Comparison of ENCODE assay signal across 24 cellular contexts in the genomic region with DNA sequence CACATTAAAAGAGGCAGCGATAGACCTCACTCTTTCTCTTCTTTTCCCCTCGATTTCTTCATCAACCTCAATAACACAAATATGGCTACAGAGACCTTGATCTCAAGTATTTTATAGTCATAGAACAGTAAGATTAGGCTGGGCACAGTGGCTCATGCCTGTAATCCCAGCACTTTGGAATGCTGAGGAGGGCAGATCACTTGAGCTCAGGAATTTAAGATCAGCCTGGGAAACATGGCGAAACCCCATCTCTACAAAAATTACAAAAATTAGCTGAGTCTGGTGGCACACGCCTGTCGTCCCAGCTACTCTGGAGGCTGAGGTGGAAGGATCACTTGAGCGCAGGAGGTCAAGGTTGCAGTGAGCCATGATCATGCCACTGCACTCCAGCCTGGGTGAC. TPM values are rescaled to one million over a fixed set of nuclear protein-coding genes. Genes with fewer than 3 reads are reported as not detected.
"Had no signal": no experiment of that assay in that cellular context is flagged by ENCODE, and none has a peak within 500 bp of the region (broad histone marks: within the 10 kb centered on the region; RNA-seq: fewer than 3 reads in every experiment).

No MANE protein-coding gene starts in this region.

- DNase-seq: effector memory CD8-positive, alpha-beta T cell; esophagus squamous epithelium; foreskin keratinocyte; head of caudate nucleus; kidney; left cardiac atrium; left ventricle myocardium inferior; lower lobe of right lung; midbrain; naive B cell; small intestine; stimulated activated CD4-positive, alpha-beta T cell treated with anti-CD3 and anti-CD28 coated beads, Interleukin-12 subunit alpha, Interleukin-12 subunit beta, amount 100 ng/mL, for 4 hours; stimulated activated naive CD4-positive, alpha-beta T cell; stomach; substantia nigra; transverse colon had no signal

- ATAC-seq: effector memory CD8-positive, alpha-beta T cell; left cardiac atrium; lower lobe of right lung; sciatic nerve had no signal

- H3K9me3 Mint-ChIP-seq: effector memory CD8-positive, alpha-beta T cell; memory B cell had no signal

- H3K36me3 Mint-ChIP-seq: memory B cell, naive B cell had no signal

- FAIRE-seq: kidney, small intestine had no signal

- H3K4me3 Mint-ChIP-seq: effector memory CD8-positive, alpha-beta T cell; memory B cell; naive B cell had no signal

- H3K4me2 ChIP-seq: hepatocyte had no signal

- H3K4me1 ChIP-seq: esophagus squamous epithelium, left ventricle myocardium inferior, lower lobe of right lung, stomach, transverse colon had no signal

- H3K27ac ChIP-seq: esophagus squamous epithelium, foreskin keratinocyte, lower lobe of right lung, neutrophil, stomach, thoracic aorta, transverse colon had no signal

- H3K4me3 ChIP-seq: esophagus squamous epithelium, hepatocyte, left ventricle myocardium inferior, lower lobe of right lung, stomach, thoracic aorta, transverse colon had no signal

- H3K27me3 ChIP-seq: foreskin keratinocyte, hepatocyte had no signal

- H3K27ac Mint-ChIP-seq: effector memory CD8-positive, alpha-beta T cell; memory B cell; naive B cell had no signal

- H3K36me3 ChIP-seq: esophagus squamous epithelium, left ventricle myocardium inferior, lower lobe of right lung, neutrophil, stomach, thoracic aorta, transverse colon had no signal

- H3K4me1 Mint-ChIP-seq: memory B cell, naive B cell had no signal

- H3K9me3 ChIP-seq: esophagus squamous epithelium, left ventricle myocardium inferior, lower lobe of right lung, neutrophil, stomach, thoracic aorta, transverse colon had no signal

RNA-seq across cellular contexts. Expression of gene SLN, which starts 14.6 kb away (rescaled TPM):
- total RNA-seq: esophagus squamous epithelium, foreskin keratinocyte, kidney, osteoblast, pulmonary artery endothelial cell, sciatic nerve, stomach had no signal
- polyA plus RNA-seq: foreskin keratinocyte, neural cell had no signal
